34 cellular contexts compared by ENCODE assay signal in the genomic region with DNA sequence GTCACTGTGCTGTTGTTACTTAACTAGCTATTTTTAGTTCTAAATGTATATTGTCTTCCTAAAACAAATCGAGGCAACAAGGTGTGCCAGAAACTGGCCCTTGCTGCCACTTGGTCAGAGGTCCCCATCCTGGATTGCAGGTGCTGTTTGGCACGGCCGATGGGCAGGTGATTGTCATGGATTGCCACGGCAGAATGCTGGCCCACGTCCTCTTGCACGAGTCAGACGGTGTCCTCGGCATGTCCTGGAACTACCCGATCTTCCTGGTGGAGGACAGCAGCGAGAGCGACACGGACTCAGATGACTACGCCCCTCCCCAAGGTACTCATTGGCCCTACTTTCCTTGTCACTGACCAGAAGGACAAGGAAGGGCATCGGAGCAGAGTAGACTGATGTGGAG.
"Had no signal": no experiment of that assay in that cellular context is flagged by ENCODE, and none has a peak within 500 bp of the region (broad histone marks: within the 10 kb centered on the region; RNA-seq: fewer than 3 reads in every experiment).

No MANE protein-coding gene starts in this region.

- H3K4me1 Mint-ChIP-seq: activated CD4-positive, alpha-beta T cell treated with anti-CD3 and anti-CD28 coated beads for 36 hours; activated CD4-positive, alpha-beta T cell treated with anti-CD3 and anti-CD28 coated beads, Interleukin-2, amount 10 ng/mL, durations not matched to agents 24 days and 14 days; activated CD8-positive, alpha-beta memory T cell treated with anti-CD3 and anti-CD28 coated beads, Interleukin-2, amount 10 ng/mL, durations not matched to agents 7 days and 5 days; activated naive CD4-positive, alpha-beta T cell treated with anti-CD3 and anti-CD28 coated beads, Interleukin-2, amount 50 U/mL, for 24 hours; activated naive CD8-positive, alpha-beta T cell treated with anti-CD3 and anti-CD28 coated beads for 36 hours; activated naive CD8-positive, alpha-beta T cell treated with anti-CD3 and anti-CD28 coated beads, Interleukin-2, amount 50 U/mL, for 24 hours had no signal

- H3K27ac Mint-ChIP-seq: activated CD4-positive, alpha-beta memory T cell treated with anti-CD3 and anti-CD28 coated beads for 36 hours; activated CD4-positive, alpha-beta T cell treated with anti-CD3 and anti-CD28 coated beads for 36 hours; activated CD4-positive, alpha-beta T cell treated with anti-CD3 and anti-CD28 coated beads, Interleukin-2, amount 10 ng/mL, durations not matched to agents 24 days and 14 days; activated CD8-positive, alpha-beta memory T cell treated with anti-CD3 and anti-CD28 coated beads, Interleukin-2, amount 10 ng/mL, durations not matched to agents 7 days and 5 days; activated naive CD4-positive, alpha-beta T cell treated with anti-CD3 and anti-CD28 coated beads for 36 hours; activated naive CD4-positive, alpha-beta T cell treated with anti-CD3 and anti-CD28 coated beads, Interleukin-2, amount 50 U/mL, for 24 hours; activated naive CD8-positive, alpha-beta T cell treated with anti-CD3 and anti-CD28 coated beads for 36 hours; activated naive CD8-positive, alpha-beta T cell treated with anti-CD3 and anti-CD28 coated beads, Interleukin-2, amount 50 U/mL, for 24 hours; activated T-helper 1 cell treated with anti-CD3 and anti-CD28 coated beads, Interleukin-12 subunit alpha, Interleukin-12 subunit beta, Interleukin-2, Interleukin-4 antibody, amounts not matched to agents 30 ng/mL and 10 ng/mL and 1 ng/mL, durations not matched to agents 14 hours and 24 hours and 36 hours; activated T-helper 2 cell treated with anti-CD3 and anti-CD28 coated beads, Interferon-gamma antibody, Interleukin-2, Interleukin-4, amounts not matched to agents 10 μg/mL and 5 μg/mL and 100 μg/mL, durations not matched to agents 14 hours and 24 hours and 36 hours; dendritic cell treated with granulocyte-macrophage colony-stimulating factor and Interleukin-4, amounts not matched to agents 40 ng/mL and 50 ng/mL, for 4 days; endodermal cell; T-helper 17 cell; T-helper 2 cell treated with Interferon-gamma antibody and Interleukin-4, amounts not matched to agents 5 μg/mL and 100 μg/mL, for 36 hours had no signal

- H3K27me3 ChIP-seq: adrenal gland, body of pancreas, dorsolateral prefrontal cortex had no signal

- H3K9me3 ChIP-seq: adrenal gland, body of pancreas had no signal

- H3K36me3 Mint-ChIP-seq: activated CD8-positive, alpha-beta memory T cell treated with anti-CD3 and anti-CD28 coated beads, Interleukin-2, amount 10 ng/mL, durations not matched to agents 7 days and 5 days had no signal

- ATAC-seq: activated CD4-positive, alpha-beta T cell treated with anti-CD3 and anti-CD28 coated beads for 36 hours; activated CD8-positive, alpha-beta memory T cell treated with anti-CD3 and anti-CD28 coated beads, Interleukin-2, amount 10 ng/mL, durations not matched to agents 7 days and 5 days; activated CD8-positive, alpha-beta T cell treated with anti-CD3 and anti-CD28 coated beads, Interleukin-2, amount 10 ng/mL, durations not matched to agents 7 days and 5 days; activated naive CD8-positive, alpha-beta T cell treated with anti-CD3 and anti-CD28 coated beads, Interleukin-2, amount 50 U/mL, for 24 hours; body of pancreas; esophagus mucosa; T-helper 17 cell had no signal

- H3K4me1 ChIP-seq: adrenal gland, body of pancreas had no signal

- H3K4me3 Mint-ChIP-seq: activated CD4-positive, alpha-beta memory T cell treated with anti-CD3 and anti-CD28 coated beads for 36 hours; activated CD4-positive, alpha-beta T cell treated with anti-CD3 and anti-CD28 coated beads for 36 hours; activated CD4-positive, alpha-beta T cell treated with anti-CD3 and anti-CD28 coated beads, Interleukin-2, amount 10 ng/mL, durations not matched to agents 24 days and 14 days; activated CD8-positive, alpha-beta memory T cell treated with anti-CD3 and anti-CD28 coated beads, Interleukin-2, amount 10 ng/mL, durations not matched to agents 7 days and 5 days; activated CD8-positive, alpha-beta T cell treated with anti-CD3 and anti-CD28 coated beads, Interleukin-2, amount 10 ng/mL, durations not matched to agents 7 days and 5 days; activated naive CD4-positive, alpha-beta T cell treated with anti-CD3 and anti-CD28 coated beads for 36 hours; activated naive CD4-positive, alpha-beta T cell treated with anti-CD3 and anti-CD28 coated beads, Interleukin-2, amount 50 U/mL, for 24 hours; activated naive CD8-positive, alpha-beta T cell treated with anti-CD3 and anti-CD28 coated beads for 36 hours; activated naive CD8-positive, alpha-beta T cell treated with anti-CD3 and anti-CD28 coated beads, Interleukin-2, amount 50 U/mL, for 24 hours; activated T-helper 1 cell treated with anti-CD3 and anti-CD28 coated beads, Interleukin-12 subunit alpha, Interleukin-12 subunit beta, Interleukin-2, Interleukin-4 antibody, amounts not matched to agents 30 ng/mL and 10 ng/mL and 1 ng/mL, durations not matched to agents 14 hours and 24 hours and 36 hours; dendritic cell treated with granulocyte-macrophage colony-stimulating factor and Interleukin-4, amounts not matched to agents 40 ng/mL and 50 ng/mL, for 4 days; endodermal cell; T-helper 17 cell; T-helper 2 cell treated with Interferon-gamma antibody and Interleukin-4, amounts not matched to agents 5 μg/mL and 100 μg/mL, for 36 hours had no signal

- DNase-seq: activated CD4-positive, alpha-beta memory T cell treated with anti-CD3 and anti-CD28 coated beads for 36 hours; activated CD4-positive, alpha-beta T cell treated with anti-CD3 and anti-CD28 coated beads for 36 hours; activated CD4-positive, alpha-beta T cell treated with anti-CD3 and anti-CD28 coated beads, Interleukin-2, amount 10 ng/mL, durations not matched to agents 24 days and 14 days; activated CD4-positive, CD25-positive, alpha-beta regulatory T cell; activated CD4-positive, CD25-positive, alpha-beta regulatory T cell treated with anti-CD3 and anti-CD28 coated beads, Interleukin-2, amount 50 U/mL, for 72 hours; activated CD8-positive, alpha-beta memory T cell treated with anti-CD3 and anti-CD28 coated beads, Interleukin-2, amount 10 ng/mL, durations not matched to agents 7 days and 5 days; activated CD8-positive, alpha-beta memory T cell treated with anti-CD3 and anti-CD28 coated beads, Interleukin-2, amount 50 U/mL, for 4 hours; activated CD8-positive, alpha-beta T cell treated with anti-CD3 and anti-CD28 coated beads, Interleukin-2, amount 10 ng/mL, durations not matched to agents 7 days and 5 days; activated effector memory CD4-positive, alpha-beta T cell treated with anti-CD3 and anti-CD28 coated beads, Interleukin-2, amount 50 U/mL, for 16 hours; activated naive CD4-positive, alpha-beta T cell treated with anti-CD3 and anti-CD28 coated beads for 36 hours; activated naive CD8-positive, alpha-beta T cell treated with anti-CD3 and anti-CD28 coated beads for 36 hours; activated naive CD8-positive, alpha-beta T cell treated with anti-CD3 and anti-CD28 coated beads, Interleukin-2, amount 50 U/mL, for 24 hours; activated T-cell treated with anti-CD3 and anti-CD28 coated beads, Interleukin-2, amount 50 U/mL, for 1 hour; activated T-cell treated with anti-CD3 and anti-CD28 coated beads, Interleukin-2, amount 50 U/mL, for 48 hours; adrenal gland; amygdala; aorta; body of pancreas; cerebellar nuclear complex; effector memory CD4-positive, alpha-beta T cell; endodermal cell; foreskin fibroblast; T-helper 1 cell; T-helper 17 cell; T1000; WERI-Rb-1 had no signal

- H3K9me3 Mint-ChIP-seq: activated CD4-positive, alpha-beta memory T cell treated with anti-CD3 and anti-CD28 coated beads for 36 hours; activated CD4-positive, alpha-beta T cell treated with anti-CD3 and anti-CD28 coated beads, Interleukin-2, amount 10 ng/mL, durations not matched to agents 24 days and 14 days; activated naive CD4-positive, alpha-beta T cell treated with anti-CD3 and anti-CD28 coated beads for 36 hours; activated naive CD4-positive, alpha-beta T cell treated with anti-CD3 and anti-CD28 coated beads, Interleukin-2, amount 50 U/mL, for 24 hours; activated naive CD8-positive, alpha-beta T cell treated with anti-CD3 and anti-CD28 coated beads for 36 hours; activated naive CD8-positive, alpha-beta T cell treated with anti-CD3 and anti-CD28 coated beads, Interleukin-2, amount 50 U/mL, for 24 hours; activated T-helper 1 cell treated with anti-CD3 and anti-CD28 coated beads, Interleukin-12 subunit alpha, Interleukin-12 subunit beta, Interleukin-2, Interleukin-4 antibody, amounts not matched to agents 30 ng/mL and 10 ng/mL and 1 ng/mL, durations not matched to agents 14 hours and 24 hours and 36 hours; activated T-helper 2 cell treated with anti-CD3 and anti-CD28 coated beads, Interferon-gamma antibody, Interleukin-2, Interleukin-4, amounts not matched to agents 10 μg/mL and 5 μg/mL and 100 μg/mL, durations not matched to agents 14 hours and 24 hours and 36 hours; dendritic cell treated with granulocyte-macrophage colony-stimulating factor and Interleukin-4, amounts not matched to agents 40 ng/mL and 50 ng/mL, for 4 days; endodermal cell; T-helper 2 cell treated with Interferon-gamma antibody and Interleukin-4, amounts not matched to agents 5 μg/mL and 100 μg/mL, for 36 hours had no signal

- H3K27ac ChIP-seq: adrenal gland, body of pancreas, coronary artery, WERI-Rb-1 had no signal

- H3K27me3 Mint-ChIP-seq: activated CD4-positive, alpha-beta memory T cell treated with anti-CD3 and anti-CD28 coated beads for 36 hours; activated CD4-positive, alpha-beta T cell treated with anti-CD3 and anti-CD28 coated beads for 36 hours; activated CD4-positive, alpha-beta T cell treated with anti-CD3 and anti-CD28 coated beads, Interleukin-2, amount 10 ng/mL, durations not matched to agents 24 days and 14 days; activated CD8-positive, alpha-beta memory T cell treated with anti-CD3 and anti-CD28 coated beads, Interleukin-2, amount 10 ng/mL, durations not matched to agents 7 days and 5 days; activated naive CD4-positive, alpha-beta T cell treated with anti-CD3 and anti-CD28 coated beads, Interleukin-2, amount 50 U/mL, for 24 hours; activated naive CD8-positive, alpha-beta T cell treated with anti-CD3 and anti-CD28 coated beads for 36 hours; activated naive CD8-positive, alpha-beta T cell treated with anti-CD3 and anti-CD28 coated beads, Interleukin-2, amount 50 U/mL, for 24 hours; dendritic cell treated with granulocyte-macrophage colony-stimulating factor and Interleukin-4, amounts not matched to agents 40 ng/mL and 50 ng/mL, for 4 days; T-helper 17 cell had no signal

- H3K4me3 ChIP-seq: adrenal gland, body of pancreas, coronary artery, dorsolateral prefrontal cortex had no signal
